In the genomic region with DNA sequence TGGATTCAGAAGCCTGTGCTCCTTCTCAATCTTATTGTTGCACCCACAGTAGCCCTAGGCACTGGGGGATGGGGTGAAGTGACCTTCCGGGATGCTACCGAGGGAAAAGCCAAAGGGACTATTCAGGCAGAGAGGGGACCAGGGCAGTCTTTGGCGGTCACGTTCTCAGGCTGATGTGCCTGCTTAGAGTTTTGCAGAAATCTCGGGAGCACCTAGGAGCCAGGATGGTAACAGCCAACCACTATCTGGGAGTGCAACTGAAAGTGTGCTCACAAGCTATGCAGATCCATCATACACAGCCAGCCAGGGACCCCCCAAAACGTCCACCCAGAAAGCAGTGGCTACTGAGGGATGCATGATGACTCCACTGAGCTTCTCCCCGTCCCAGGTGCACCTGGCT, we compare ENCODE assay signal across 9 cellular contexts. TPM values are rescaled to one million over a fixed set of nuclear protein-coding genes. Genes with fewer than 3 reads are reported as not detected.
"Had no signal": no experiment of that assay in that cellular context is flagged by ENCODE, and none has a peak within 500 bp of the region (broad histone marks: within the 10 kb centered on the region; RNA-seq: fewer than 3 reads in every experiment).

No MANE protein-coding gene starts in this region.

- H3K4me1 ChIP-seq: HAP-1 had no signal

- H3K4me3 Mint-ChIP-seq: HFFc6 had no signal

- H3K9me3 ChIP-seq: HAP-1 had no signal

- H3K27ac Mint-ChIP-seq: HFFc6 had no signal

- H3K4me3 ChIP-seq: GM23248, HAP-1, K562 had no signal

- H3K27ac ChIP-seq: GM23248 had no signal

- H3K9ac ChIP-seq: GM23248 had no signal

- ATAC-seq: HCT116, K562 had no signal

- DNase-seq: GM23248, GOT3, H7, HFFc6, IMR-90 had no signal

- H3K9me3 Mint-ChIP-seq: HFFc6 had no signal

- H3K36me3 ChIP-seq: HAP-1 had no signal

- H2AFZ ChIP-seq: GM23248 had no signal

RNA-seq across cellular contexts. Expression of a gene that starts 52.4 kb away (rescaled TPM):
- total RNA-seq: HT-29 had no signal
- polyA plus RNA-seq: K562 had no signal
